ENCODE assay signal across 8 cellular contexts in genomic region chr1:59007820-59008598, GRCh38.
DNase-seq lines count a peak whose midpoint lies in the region; ATAC-seq and TF ChIP-seq lines count a peak whose summit lies in the region.

No MANE protein-coding gene starts in this region.

- H3K36me3 ChIP-seq in transverse colon: no peaks in the 10 kb centered on the region

- DNase-seq in CD1c-positive myeloid dendritic cell (ENCODE audit: extremely low spot score): peak; percentile 60
- DNase-seq in MV-4-11 (lab: John Stamatoyannopoulos, UW): peak; percentile 35
- peak; percentile 57 for DNase-seq in fibroblast of villous mesenchyme (ENCODE audit: low read depth)
- no peak for DNase-seq in transverse colon
- no peak for DNase-seq in RWPE1 (ENCODE audit: low spot score)
- DNase-seq in LoVo (ENCODE audit: low spot score): no peak

- intact Hi-C loops in transverse colon (cut with DNase I; ENCODE audit: low total_unique reads): no loop called here

- TF ChIP-seq CTCF in fibroblast of villous mesenchyme (IDR thresholded peaks at IDR 0.05; ENCODE audit: insufficient read depth, low read depth, low read length) (no peak), transverse colon (IDR thresholded peaks at IDR 0.05) (no peak), RWPE1 (conservative IDR thresholded peaks at IDR 0.05; ENCODE audit: low read depth) (no peak)

- ATAC-seq in GM21381 (IDR thresholded peaks at IDR 0.05; ENCODE audit: unreplicated experiment) (peak; percentile 40), GM18520 (IDR thresholded peaks at IDR 0.05; ENCODE audit: unreplicated experiment) (no peak)

- no peak overlapping the region for H3K27ac ChIP-seq in transverse colon
- no peak overlapping the region for H3K27ac ChIP-seq in RWPE1

- in situ Hi-C loops in transverse colon (cut with MboI; ENCODE audit: low pct_ligation_motif_present in 1 of 4, low pct_unique_long_range_greater_than_20kb in 1 of 4, low sequenced_read_pairs in 3 of 4): no loop called here

- CTCF ChIA-PET in RWPE1 (lab: Yijun Ruan, JAX): no interaction called here

- H3K4me3 ChIP-seq in fibroblast of villous mesenchyme (ENCODE audit: low read depth, low read length) (no peak overlapping the region), transverse colon (no peak overlapping the region)

- no peaks in the 10 kb centered on the region for H3K27me3 ChIP-seq in transverse colon

- TF ChIP-seq POLR2A in transverse colon (IDR thresholded peaks at IDR 0.05): no peak

- no peak for TF ChIP-seq EP300 in transverse colon (IDR thresholded peaks at IDR 0.05; ENCODE audit: low read depth)

- POLR2A ChIA-PET in RWPE1 (lab: Yijun Ruan, JAX; ENCODE audit: low non-redundant PET): no interaction called here

- no peaks in the 10 kb centered on the region for H3K9me3 ChIP-seq in transverse colon

- peaks cover 7 to 31% (median 12%) of the 10 kb centered on the region in 4 donors for H3K4me1 ChIP-seq in transverse colon

- 60 to 89% methylated on average over 6 to 8 of the region's 8 CpGs for WGBS in transverse colon (ENCODE audit: low coverage in 1 of 2), 2 donors

Comparison
In these comparisons a context has a peak if more than half of its experiments do, and no peak if none do; other contexts are left out.
1. DNase-seq: peak in CD1c-positive myeloid dendritic cell (single experiment), MV-4-11 (single experiment) and fibroblast of villous mesenchyme (single experiment); none in transverse colon (single experiment), RWPE1 (single experiment) and LoVo (single experiment).